In genomic region chr4:78666830-78667258, GRCh38 we compare ENCODE assay signal across 19 cellular contexts.
DNase-seq lines count a peak whose midpoint lies in the region; ATAC-seq and TF ChIP-seq lines count a peak whose summit lies in the region.
"Had no signal": no experiment of that assay in that cellular context is flagged by ENCODE, and none has a peak within 500 bp of the region (broad histone marks: within the 10 kb centered on the region; RNA-seq: fewer than 3 reads in every experiment).

No MANE protein-coding gene starts in this region.

- H4K20me1 ChIP-seq in OCI-LY7 (ENCODE audit: insufficient read depth, low read length) = no peaks in the 10 kb centered on the region

- no peak for TF ChIP-seq POLR2A in gastroesophageal sphincter (IDR thresholded peaks at IDR 0.05)

- intact Hi-C loops in Right ventricle myocardium inferior (cut with DNase I) = no loop called here
- intact Hi-C loops in OCI-LY7 (cut with micrococcal nuclease; ENCODE audit: unreplicated experiment) = loop anchor here (5.0 kb wide), 1 partner anchor 55 kb away; no protein-coding TSS in a partner anchor

- H3K79me2 ChIP-seq in OCI-LY7 (ENCODE audit: insufficient read depth, low read depth, low read length) = no peaks in the 10 kb centered on the region

- no peak for TF ChIP-seq EP300 in gastroesophageal sphincter (IDR thresholded peaks at IDR 0.05)

- H3K4me2 ChIP-seq in OCI-LY7 (ENCODE audit: low read length) = peak overlapping the region; percentile 13; the same call in 1 of the 2 replicates
- H3K4me2 ChIP-seq: A549, PC-9 had no signal

- no peak for DNase-seq in Right ventricle myocardium inferior (ENCODE audit: missing footprints)
- DNase-seq in right atrium auricular region (ENCODE audit: low spot score) = no peak
- no peak for DNase-seq in OCI-LY7 (ENCODE audit: low spot score)
- no peak for DNase-seq in stimulated activated naive B cell treated with anti-CD40 and anti-IgM and Interleukin-4, amounts not matched to agents 10 μg/mL and 1 μg/mL and 100 μg/mL, for 72 hours
- DNase-seq in stimulated activated CD4-positive, alpha-beta T cell treated with anti-CD3 and anti-CD28 coated beads, Interleukin-2, amount 100 ng/mL, for 24 hours = no peak
- DNase-seq in GM13976 (ENCODE audit: low spot score) = no peak
- no peak for DNase-seq in T-helper 2 cell
- DNase-seq: central memory CD4-positive, alpha-beta T cell; effector memory CD4-positive, alpha-beta T cell; HCEC 1CT; left cardiac atrium; MG63; NCI-H2029; stimulated activated CD4-positive, alpha-beta T cell treated with anti-CD3 and anti-CD28 coated beads, Interleukin-12 subunit alpha, Interleukin-12 subunit beta, amount 100 ng/mL, for 4 hours had no signal

- no peaks in the 10 kb centered on the region for H3K27me3 Mint-ChIP-seq in stimulated activated naive B cell treated with anti-CD40 and anti-IgM and Interleukin-4, amounts not matched to agents 10 μg/mL and 1 μg/mL and 100 μg/mL, for 72 hours

- H3K36me3 ChIP-seq in right atrium auricular region (no peaks in the 10 kb centered on the region), OCI-LY7 (ENCODE audit: insufficient read depth, low read length) (no peaks in the 10 kb centered on the region), gastroesophageal sphincter (no peaks in the 10 kb centered on the region)
- H3K36me3 ChIP-seq: MG63 had no signal

- CTCF ChIA-PET in OCI-LY7 (lab: Charles Lee; ENCODE audit: unreplicated experiment) = interaction anchor here (1.5 kb wide), 2 partner anchors 24 to 97 kb away, joined by 3 to 6 read pairs; no protein-coding TSS in a partner anchor

- H3K9me3 Mint-ChIP-seq in stimulated activated naive B cell treated with anti-CD40 and anti-IgM and Interleukin-4, amounts not matched to agents 10 μg/mL and 1 μg/mL and 100 μg/mL, for 72 hours = peaks cover 0 to 8% of the 10 kb centered on the region in 2 donors

- in situ Hi-C loops in GM13976 (cut with MboI; ENCODE audit: low sequenced_read_pairs, unreplicated experiment) = no loop called here

- no peaks in the 10 kb centered on the region for H3K27me3 ChIP-seq in right atrium auricular region
- no peaks in the 10 kb centered on the region for H3K27me3 ChIP-seq in gastroesophageal sphincter
- H3K27me3 ChIP-seq: MG63 had no signal

- H3K4me3 ChIP-seq in right atrium auricular region (no peak overlapping the region), OCI-LY7 (ENCODE audit: low read depth, low read length, poor library complexity, severe bottlenecking) (no peak overlapping the region), gastroesophageal sphincter (no peak overlapping the region)
- H3K4me3 ChIP-seq: A549, MG63, PC-9 had no signal

- POLR2A ChIA-PET in OCI-LY7 (lab: Charles Lee) = interaction anchor here (0.6 to 3.7 kb wide), 8 partner anchors 9 to 100 kb away, joined by 3 to 31 read pairs (median 4); no protein-coding TSS in a partner anchor

- no peaks in the 10 kb centered on the region for H3K36me3 Mint-ChIP-seq in stimulated activated naive B cell treated with anti-CD40 and anti-IgM and Interleukin-4, amounts not matched to agents 10 μg/mL and 1 μg/mL and 100 μg/mL, for 72 hours

- no peaks in the 10 kb centered on the region for H3K9me3 ChIP-seq in right atrium auricular region
- H3K9me3 ChIP-seq in OCI-LY7 (ENCODE audit: low read length) = no peaks in the 10 kb centered on the region
- no peaks in the 10 kb centered on the region for H3K9me3 ChIP-seq in gastroesophageal sphincter
- H3K9me3 ChIP-seq: A549, MG63 had no signal

- ATAC-seq in Right ventricle myocardium inferior (peak; percentile 59), gastroesophageal sphincter (peak; percentile 40)
- ATAC-seq in stimulated activated naive B cell treated with anti-CD40 and anti-IgM and Interleukin-4, amounts not matched to agents 10 μg/mL and 1 μg/mL and 100 μg/mL, for 72 hours (replicated peaks) = no peak
- ATAC-seq: A549 had no signal

- peaks cover 0 to 15% of the 10 kb centered on the region in 2 donors for H3K4me1 ChIP-seq in right atrium auricular region
- H3K4me1 ChIP-seq in OCI-LY7 (ENCODE audit: insufficient read depth, low read length, poor library complexity, severe bottlenecking) = peaks cover 36% of the 10 kb centered on the region
- H3K4me1 ChIP-seq in gastroesophageal sphincter = peaks cover 4 to 44% (median 13%) of the 10 kb centered on the region in 3 donors

- H3K4me1 Mint-ChIP-seq in stimulated activated naive B cell treated with anti-CD40 and anti-IgM and Interleukin-4, amounts not matched to agents 10 μg/mL and 1 μg/mL and 100 μg/mL, for 72 hours = peaks cover 45 to 86% of the 10 kb centered on the region in 2 donors
- H3K4me1 Mint-ChIP-seq: activated T-helper 17 cell treated with anti-CD3 and anti-CD28 coated beads, Interleukin-2, amount 50 U/mL, for 72 hours had no signal

- H3K27ac ChIP-seq in right atrium auricular region (no peak overlapping the region), OCI-LY7 (ENCODE audit: low read depth, low read length, poor library complexity, severe bottlenecking) (no peak overlapping the region), gastroesophageal sphincter (no peak overlapping the region)
- H3K27ac ChIP-seq: PC-9, VCaP had no signal

- WGBS in gastroesophageal sphincter (ENCODE audit: low coverage in 1 of 2), 2 donors = 74 to 75% methylated on average over 2 of the region's 3 CpGs

- no TSS peak for BruUV-seq in OCI-LY7 (replicated peaks; lab: Mats Ljungman, UMichigan)

- peak overlapping the region; percentile 17; the same call in 1 of the 2 replicates for H2AFZ ChIP-seq in OCI-LY7 (ENCODE audit: low read length)
- H2AFZ ChIP-seq: PC-9 had no signal

- peak overlapping the region; percentile 2 for H3K27ac Mint-ChIP-seq in stimulated activated naive B cell treated with anti-CD40 and anti-IgM and Interleukin-4, amounts not matched to agents 10 μg/mL and 1 μg/mL and 100 μg/mL, for 72 hours
- H3K27ac Mint-ChIP-seq: activated T-helper 17 cell treated with anti-CD3 and anti-CD28 coated beads, Interleukin-2, amount 50 U/mL, for 72 hours had no signal

- peak overlapping the region in 1 of 2 donors; percentile 17 for H3K4me3 Mint-ChIP-seq in stimulated activated naive B cell treated with anti-CD40 and anti-IgM and Interleukin-4, amounts not matched to agents 10 μg/mL and 1 μg/mL and 100 μg/mL, for 72 hours
- H3K4me3 Mint-ChIP-seq: activated T-helper 17 cell treated with anti-CD3 and anti-CD28 coated beads, Interleukin-2, amount 50 U/mL, for 72 hours had no signal

- no peak for TF ChIP-seq CTCF in right atrium auricular region (IDR thresholded peaks at IDR 0.05)
- no peak for TF ChIP-seq CTCF in OCI-LY7 (conservative IDR thresholded peaks at IDR 0.05; ENCODE audit: low read length)
- no peak for TF ChIP-seq CTCF in gastroesophageal sphincter (IDR thresholded peaks at IDR 0.05)
- TF ChIP-seq CTCF in GM13976 (IDR thresholded peaks at IDR 0.05; ENCODE audit: borderline replicate concordance, control extremely low read depth, extremely low read depth, insufficient read depth, missing control alignments) = no peak

- H3K9me2 ChIP-seq in OCI-LY7 (ENCODE audit: insufficient read depth, low read length) = no peaks in the 10 kb centered on the region

Comparison
In these comparisons a context has a peak if more than half of its experiments do, and no peak if none do; other contexts are left out.
1. ATAC-seq: peak in Right ventricle myocardium inferior (single experiment) and gastroesophageal sphincter (single experiment); none in stimulated activated naive B cell treated with anti-CD40 and anti-IgM and Interleukin-4, amounts not matched to agents 10 μg/mL and 1 μg/mL and 100 μg/mL, for 72 hours (0 of 2).